Comparison of ENCODE assay signal across 16 cellular contexts in the genomic region with DNA sequence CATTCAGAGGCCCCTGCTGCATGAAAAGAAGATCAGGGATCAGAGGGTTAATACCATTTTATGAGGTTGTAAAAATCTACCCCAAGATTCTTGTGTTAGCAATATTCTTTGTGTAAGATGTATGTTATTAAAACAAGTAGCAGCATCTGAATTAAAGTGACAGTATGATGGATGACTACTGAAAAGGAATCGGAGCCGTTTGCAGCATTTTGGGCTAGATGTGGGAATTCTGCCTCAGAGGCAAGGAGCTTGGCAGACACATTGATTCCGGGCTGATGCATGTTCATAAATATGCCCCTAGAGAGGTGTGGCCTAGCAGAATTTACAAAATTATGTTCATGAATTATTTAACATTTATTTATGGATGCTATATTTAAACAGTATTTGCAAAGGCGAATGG.
A peak's percentile ranks its signal among the peaks of the same experiment; 100 is the strongest.
DNase-seq lines count a peak whose midpoint lies in the region; FAIRE-seq and TF ChIP-seq lines count a peak whose summit lies in the region.
"Had no signal": no experiment of that assay in that cellular context is flagged by ENCODE, and none has a peak within 500 bp of the region (broad histone marks: within the 10 kb centered on the region; RNA-seq: fewer than 3 reads in every experiment).

No MANE protein-coding gene starts in this region.

- TF ChIP-seq CTCF in endodermal cell (conservative IDR thresholded peaks at IDR 0.05), result no peak
- no peak for TF ChIP-seq CTCF in ascending aorta (IDR thresholded peaks at IDR 0.05)
- no peak for TF ChIP-seq CTCF in osteoblast (IDR thresholded peaks at IDR 0.05; ENCODE audit: extremely low read depth, low read depth, low read length)

- no peak overlapping the region for H2AFZ ChIP-seq in osteoblast (ENCODE audit: low read length)

- no peaks in the 10 kb centered on the region for H3K9me3 Mint-ChIP-seq in endodermal cell
- H3K9me3 Mint-ChIP-seq: IgD-negative memory B cell had no signal

- H3K36me3 Mint-ChIP-seq in endodermal cell (ENCODE audit: low read depth), result no peaks in the 10 kb centered on the region
- H3K36me3 Mint-ChIP-seq: CD4-positive, alpha-beta memory T cell had no signal

- H3K27me3 Mint-ChIP-seq in endodermal cell (ENCODE audit: insufficient read depth), result peaks cover 2% of the 10 kb centered on the region
- H3K27me3 Mint-ChIP-seq: CD4-positive, alpha-beta memory T cell had no signal

- no peak overlapping the region for H3K27ac Mint-ChIP-seq in endodermal cell
- H3K27ac Mint-ChIP-seq: IgD-negative memory B cell had no signal

- H3K27me3 ChIP-seq in endodermal cell (ENCODE audit: control insufficient read depth, insufficient read depth, low read length, poor library complexity, severe bottlenecking) (no peaks in the 10 kb centered on the region), ascending aorta (no peaks in the 10 kb centered on the region), osteoblast (ENCODE audit: insufficient read depth, low read length) (no peaks in the 10 kb centered on the region)
- H3K27me3 ChIP-seq: BE2C had no signal

- no peak for FAIRE-seq in RCC 7860 (lab: Jason Lieb, UNC)
- FAIRE-seq: A204.1 had no signal

- H3K4me3 Mint-ChIP-seq in endodermal cell, result no peak overlapping the region
- H3K4me3 Mint-ChIP-seq: CD4-positive, alpha-beta memory T cell; IgD-negative memory B cell had no signal

- WGBS in endodermal cell (ENCODE audit: insufficient coverage in 1 of 2, insufficient read length in 1 of 2), 2 experiments, result 82% methylated on average over 4 of the region's 4 CpGs; no CpG with 5 or more reads in 1 of the 2 experiments

- H4K20me1 ChIP-seq in osteoblast (ENCODE audit: insufficient read depth, low read length), result no peaks in the 10 kb centered on the region

- H3K4me1 ChIP-seq in endodermal cell (ENCODE audit: control insufficient read depth, insufficient read depth, low read length) (no peaks in the 10 kb centered on the region), ascending aorta (no peaks in the 10 kb centered on the region), osteoblast (ENCODE audit: insufficient read depth, low read length) (no peaks in the 10 kb centered on the region)

- H3K9me3 ChIP-seq in endodermal cell (ENCODE audit: control insufficient read depth, low read length), result no peaks in the 10 kb centered on the region
- H3K9me3 ChIP-seq in ascending aorta, result no peaks in the 10 kb centered on the region
- H3K9me3 ChIP-seq in osteoblast (ENCODE audit: low read depth, low read length), result no peaks in the 10 kb centered on the region
- H3K9me3 ChIP-seq: BE2C had no signal

- DNase-seq in G401 (ENCODE audit: low spot score) (peak; percentile 17), NCI-H526 treated with DMSO at 0.1 percent for 48 hours (lab: John Stamatoyannopoulos, UW) (peak; percentile 91), endodermal cell (no peak), retina (peak; percentile 7), RCC 7860 (ENCODE audit: low spot score) (no peak), ascending aorta (ENCODE audit: low spot score in 2 of 2) (no peak), osteoblast (ENCODE audit: insufficient read length, low spot score, missing footprints) (no peak)
- DNase-seq: BE2C; CD4-positive, alpha-beta memory T cell; DND-41; GF-D8; H7; KG1 had no signal

- no peak overlapping the region for H3K9ac ChIP-seq in endodermal cell (ENCODE audit: extremely low read depth, low read length, poor library complexity, severe bottlenecking)

- H3K79me2 ChIP-seq in osteoblast (ENCODE audit: insufficient read depth, low read length), result no peaks in the 10 kb centered on the region

- intact Hi-C loops in ascending aorta (cut with DNase I), result no loop called here

- no peaks in the 10 kb centered on the region for H3K4me1 Mint-ChIP-seq in endodermal cell
- H3K4me1 Mint-ChIP-seq: CD4-positive, alpha-beta memory T cell; IgD-negative memory B cell had no signal

- in situ Hi-C loops in G401 (cut with HindIII; ENCODE audit: low sequenced_read_pairs), result no loop called here

- H3K4me3 ChIP-seq in endodermal cell (ENCODE audit: low read length) (no peak overlapping the region), ascending aorta (no peak overlapping the region), osteoblast (ENCODE audit: insufficient read depth, low read length) (no peak overlapping the region)

- H3K4me2 ChIP-seq in osteoblast (ENCODE audit: insufficient read depth, low read length), result no peak overlapping the region

- peak overlapping the region; percentile 30 for H3K27ac ChIP-seq in endodermal cell (ENCODE audit: low read depth, low read length)
- H3K27ac ChIP-seq in ascending aorta, result no peak overlapping the region
- no peak overlapping the region for H3K27ac ChIP-seq in osteoblast (ENCODE audit: low read depth, low read length)
- H3K27ac ChIP-seq: C4-2B had no signal

- H3K36me3 ChIP-seq in endodermal cell (ENCODE audit: control insufficient read depth, insufficient read depth, low read length), result no peaks in the 10 kb centered on the region
- H3K36me3 ChIP-seq in ascending aorta, result no peaks in the 10 kb centered on the region
- no peaks in the 10 kb centered on the region for H3K36me3 ChIP-seq in osteoblast (ENCODE audit: insufficient read depth, low read length)
- H3K36me3 ChIP-seq: BE2C had no signal

Comparison
In these comparisons a context has a peak if more than half of its experiments do, and no peak if none do; other contexts are left out.
1. DNase-seq: peak in G401 (single experiment), NCI-H526 treated with DMSO at 0.1 percent for 48 hours (single experiment) and retina (single experiment); none in endodermal cell (single experiment), RCC 7860 (single experiment), ascending aorta (0 of 2) and osteoblast (single experiment).